In the genomic region with DNA sequence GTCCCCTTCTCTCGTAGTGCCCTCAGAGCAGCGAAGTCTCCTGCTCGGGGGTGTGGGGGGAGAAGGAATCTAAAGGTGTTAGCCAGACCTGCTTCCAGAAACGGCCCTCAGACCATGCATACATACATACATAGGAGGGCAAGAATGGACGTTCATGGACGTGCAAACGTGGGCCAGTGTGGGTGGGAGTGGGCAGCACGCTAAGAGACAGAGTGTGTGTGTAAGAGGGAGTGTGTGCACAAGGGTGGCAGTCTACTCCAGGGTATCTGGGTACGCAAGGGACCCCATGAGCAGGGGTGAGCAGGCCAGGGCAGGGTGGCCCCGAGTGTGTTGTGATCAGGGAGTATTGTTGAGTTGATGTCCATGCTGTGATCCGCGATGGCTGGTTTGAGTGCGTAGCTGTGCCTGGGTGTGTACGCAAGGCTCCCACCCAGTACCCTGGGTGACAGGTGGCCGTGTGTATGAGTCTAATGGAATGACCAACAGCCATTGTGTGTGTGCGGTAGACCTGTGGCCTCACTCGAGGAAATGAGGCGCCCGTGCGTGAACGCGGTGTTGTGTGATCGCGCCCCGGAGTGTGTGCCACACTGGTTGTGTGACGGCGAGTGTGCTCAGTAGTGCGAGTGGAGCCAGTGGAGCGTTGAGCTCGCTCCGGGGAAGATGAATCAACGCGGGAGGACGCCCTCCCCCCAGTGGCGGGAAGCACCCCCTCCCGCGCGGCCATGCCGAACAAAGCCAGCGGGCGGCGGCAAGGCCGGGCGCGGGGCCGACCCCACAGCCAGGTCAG, we compare ENCODE assay signal across 3 cellular contexts.
TF ChIP-seq lines count a peak whose summit lies in the region.

No MANE protein-coding gene starts in this region.

TF ChIP-seq in GM12891, 5 proteins besides CTCF, POLR2A, EP300 and RAD21:
- TF ChIP-seq TAF1 (IDR thresholded peaks at IDR 0.05; ENCODE audit: low read depth, low read length) (no peak), POLR2AphosphoS5 (IDR thresholded peaks at IDR 0.05; ENCODE audit: low read depth, low read length) (no peak), PAX5 (IDR thresholded peaks at IDR 0.05; ENCODE audit: insufficient read depth, low read length, severe bottlenecking) (no peak), SPI1 (IDR thresholded peaks at IDR 0.05; ENCODE audit: low read depth, low read length) (no peak), POU2F2 (IDR thresholded peaks at IDR 0.05; ENCODE audit: low read depth, low read length) (no peak)

TF ChIP-seq in HEK293, 187 proteins besides CTCF, POLR2A, EP300 and RAD21 (continues in another document):
- TF ChIP-seq GLIS2 (tag by site-specific recombination; IDR thresholded peaks at IDR 0.05) = peak; percentile 81
- 0 out of 2 replicates have a peak, but pooled peaks have one; percentile 16 for TF ChIP-seq SP2 (tag by site-specific recombination; IDR thresholded peaks at IDR 0.05)
- TF ChIP-seq, protein P1, sequence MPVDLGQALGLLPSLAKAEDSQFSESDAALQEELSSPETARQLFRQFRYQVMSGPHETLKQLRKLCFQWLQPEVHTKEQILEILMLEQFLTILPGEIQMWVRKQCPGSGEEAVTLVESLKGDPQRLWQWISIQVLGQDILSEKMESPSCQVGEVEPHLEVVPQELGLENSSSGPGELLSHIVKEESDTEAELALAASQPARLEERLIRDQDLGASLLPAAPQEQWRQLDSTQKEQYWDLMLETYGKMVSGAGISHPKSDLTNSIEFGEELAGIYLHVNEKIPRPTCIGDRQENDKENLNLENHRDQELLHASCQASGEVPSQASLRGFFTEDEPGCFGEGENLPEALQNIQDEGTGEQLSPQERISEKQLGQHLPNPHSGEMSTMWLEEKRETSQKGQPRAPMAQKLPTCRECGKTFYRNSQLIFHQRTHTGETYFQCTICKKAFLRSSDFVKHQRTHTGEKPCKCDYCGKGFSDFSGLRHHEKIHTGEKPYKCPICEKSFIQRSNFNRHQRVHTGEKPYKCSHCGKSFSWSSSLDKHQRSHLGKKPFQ (tag by site-specific recombination; IDR thresholded peaks at IDR 0.05) = peak; percentile 36; the same call in 1 of the 2 replicates
- TF ChIP-seq SP7 (tag by site-specific recombination; IDR thresholded peaks at IDR 0.05) = peak; percentile 42
- peak; percentile 59; the same call in 1 of the 2 replicates for TF ChIP-seq KLF10 (tag by site-specific recombination; IDR thresholded peaks at IDR 0.05)
- TF ChIP-seq GLIS1 (tag by site-specific recombination; IDR thresholded peaks at IDR 0.05) = peak; percentile 66
- TF ChIP-seq SCRT2 (tag by site-specific recombination; IDR thresholded peaks at IDR 0.05) = peak; percentile 86
- peak; percentile 69 for TF ChIP-seq ZNF600 (tag by site-specific recombination; IDR thresholded peaks at IDR 0.05)
- TF ChIP-seq, protein P2, sequence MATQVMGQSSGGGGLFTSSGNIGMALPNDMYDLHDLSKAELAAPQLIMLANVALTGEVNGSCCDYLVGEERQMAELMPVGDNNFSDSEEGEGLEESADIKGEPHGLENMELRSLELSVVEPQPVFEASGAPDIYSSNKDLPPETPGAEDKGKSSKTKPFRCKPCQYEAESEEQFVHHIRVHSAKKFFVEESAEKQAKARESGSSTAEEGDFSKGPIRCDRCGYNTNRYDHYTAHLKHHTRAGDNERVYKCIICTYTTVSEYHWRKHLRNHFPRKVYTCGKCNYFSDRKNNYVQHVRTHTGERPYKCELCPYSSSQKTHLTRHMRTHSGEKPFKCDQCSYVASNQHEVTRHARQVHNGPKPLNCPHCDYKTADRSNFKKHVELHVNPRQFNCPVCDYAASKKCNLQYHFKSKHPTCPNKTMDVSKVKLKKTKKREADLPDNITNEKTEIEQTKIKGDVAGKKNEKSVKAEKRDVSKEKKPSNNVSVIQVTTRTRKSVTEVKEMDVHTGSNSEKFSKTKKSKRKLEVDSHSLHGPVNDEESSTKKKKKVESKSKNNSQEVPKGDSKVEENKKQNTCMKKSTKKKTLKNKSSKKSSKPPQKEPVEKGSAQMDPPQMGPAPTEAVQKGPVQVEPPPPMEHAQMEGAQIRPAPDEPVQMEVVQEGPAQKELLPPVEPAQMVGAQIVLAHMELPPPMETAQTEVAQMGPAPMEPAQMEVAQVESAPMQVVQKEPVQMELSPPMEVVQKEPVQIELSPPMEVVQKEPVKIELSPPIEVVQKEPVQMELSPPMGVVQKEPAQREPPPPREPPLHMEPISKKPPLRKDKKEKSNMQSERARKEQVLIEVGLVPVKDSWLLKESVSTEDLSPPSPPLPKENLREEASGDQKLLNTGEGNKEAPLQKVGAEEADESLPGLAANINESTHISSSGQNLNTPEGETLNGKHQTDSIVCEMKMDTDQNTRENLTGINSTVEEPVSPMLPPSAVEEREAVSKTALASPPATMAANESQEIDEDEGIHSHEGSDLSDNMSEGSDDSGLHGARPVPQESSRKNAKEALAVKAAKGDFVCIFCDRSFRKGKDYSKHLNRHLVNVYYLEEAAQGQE (tag by site-specific recombination; IDR thresholded peaks at IDR 0.05) = 0 out of 2 replicates have a peak, but pooled peaks have one; percentile 6
- TF ChIP-seq ZNF184 (tag by site-specific recombination; IDR thresholded peaks at IDR 0.05) = no peak
- TF ChIP-seq, protein P3, sequence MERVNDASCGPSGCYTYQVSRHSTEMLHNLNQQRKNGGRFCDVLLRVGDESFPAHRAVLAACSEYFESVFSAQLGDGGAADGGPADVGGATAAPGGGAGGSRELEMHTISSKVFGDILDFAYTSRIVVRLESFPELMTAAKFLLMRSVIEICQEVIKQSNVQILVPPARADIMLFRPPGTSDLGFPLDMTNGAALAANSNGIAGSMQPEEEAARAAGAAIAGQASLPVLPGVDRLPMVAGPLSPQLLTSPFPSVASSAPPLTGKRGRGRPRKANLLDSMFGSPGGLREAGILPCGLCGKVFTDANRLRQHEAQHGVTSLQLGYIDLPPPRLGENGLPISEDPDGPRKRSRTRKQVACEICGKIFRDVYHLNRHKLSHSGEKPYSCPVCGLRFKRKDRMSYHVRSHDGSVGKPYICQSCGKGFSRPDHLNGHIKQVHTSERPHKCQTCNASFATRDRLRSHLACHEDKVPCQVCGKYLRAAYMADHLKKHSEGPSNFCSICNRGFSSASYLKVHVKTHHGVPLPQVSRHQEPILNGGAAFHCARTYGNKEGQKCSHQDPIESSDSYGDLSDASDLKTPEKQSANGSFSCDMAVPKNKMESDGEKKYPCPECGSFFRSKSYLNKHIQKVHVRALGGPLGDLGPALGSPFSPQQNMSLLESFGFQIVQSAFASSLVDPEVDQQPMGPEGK (tag by site-specific recombination; IDR thresholded peaks at IDR 0.05) = 0 out of 2 replicates have a peak, but pooled peaks have one; percentile 45
- TF ChIP-seq ZNF335 (tag by site-specific recombination; conservative IDR thresholded peaks at IDR 0.05) = peak; percentile 27; the same call in 1 of the 2 replicates
- TF ChIP-seq, protein P4, sequence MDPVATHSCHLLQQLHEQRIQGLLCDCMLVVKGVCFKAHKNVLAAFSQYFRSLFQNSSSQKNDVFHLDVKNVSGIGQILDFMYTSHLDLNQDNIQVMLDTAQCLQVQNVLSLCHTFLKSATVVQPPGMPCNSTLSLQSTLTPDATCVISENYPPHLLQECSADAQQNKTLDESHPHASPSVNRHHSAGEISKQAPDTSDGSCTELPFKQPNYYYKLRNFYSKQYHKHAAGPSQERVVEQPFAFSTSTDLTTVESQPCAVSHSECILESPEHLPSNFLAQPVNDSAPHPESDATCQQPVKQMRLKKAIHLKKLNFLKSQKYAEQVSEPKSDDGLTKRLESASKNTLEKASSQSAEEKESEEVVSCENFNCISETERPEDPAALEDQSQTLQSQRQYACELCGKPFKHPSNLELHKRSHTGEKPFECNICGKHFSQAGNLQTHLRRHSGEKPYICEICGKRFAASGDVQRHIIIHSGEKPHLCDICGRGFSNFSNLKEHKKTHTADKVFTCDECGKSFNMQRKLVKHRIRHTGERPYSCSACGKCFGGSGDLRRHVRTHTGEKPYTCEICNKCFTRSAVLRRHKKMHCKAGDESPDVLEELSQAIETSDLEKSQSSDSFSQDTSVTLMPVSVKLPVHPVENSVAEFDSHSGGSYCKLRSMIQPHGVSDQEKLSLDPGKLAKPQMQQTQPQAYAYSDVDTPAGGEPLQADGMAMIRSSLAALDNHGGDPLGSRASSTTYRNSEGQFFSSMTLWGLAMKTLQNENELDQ (tag by site-specific recombination; IDR thresholded peaks at IDR 0.05; ENCODE audit: low read depth) = no peak

TF ChIP-seq in H1, 55 proteins besides CTCF, POLR2A, EP300 and RAD21:
- TF ChIP-seq SIN3A (conservative IDR thresholded peaks at IDR 0.05 in 1 of 2, IDR thresholded peaks at IDR 0.05 in 1 of 2; ENCODE audit: low read depth in 1 of 2, low read length in 2 of 2) (0 out of 4 replicates have a peak, but pooled peaks of 1 of the 2 experiments have one; percentile 4), SIX5 (IDR thresholded peaks at IDR 0.05; ENCODE audit: low read depth, low read length) (no peak), KDM5A (IDR thresholded peaks at IDR 0.05; ENCODE audit: low read length) (no peak), POLR2AphosphoS5 (IDR thresholded peaks at IDR 0.05; ENCODE audit: low read depth, low read length) (no peak), CREB1 (IDR thresholded peaks at IDR 0.05) (no peak), RXRA (IDR thresholded peaks at IDR 0.05; ENCODE audit: insufficient read depth, low read depth, low read length) (no peak), BACH1 (IDR thresholded peaks at IDR 0.05; ENCODE audit: low read length) (peak; percentile 25; the same call in 1 of the 2 replicates)
